ENCODE assay signal across 10 cellular contexts in the genomic region with DNA sequence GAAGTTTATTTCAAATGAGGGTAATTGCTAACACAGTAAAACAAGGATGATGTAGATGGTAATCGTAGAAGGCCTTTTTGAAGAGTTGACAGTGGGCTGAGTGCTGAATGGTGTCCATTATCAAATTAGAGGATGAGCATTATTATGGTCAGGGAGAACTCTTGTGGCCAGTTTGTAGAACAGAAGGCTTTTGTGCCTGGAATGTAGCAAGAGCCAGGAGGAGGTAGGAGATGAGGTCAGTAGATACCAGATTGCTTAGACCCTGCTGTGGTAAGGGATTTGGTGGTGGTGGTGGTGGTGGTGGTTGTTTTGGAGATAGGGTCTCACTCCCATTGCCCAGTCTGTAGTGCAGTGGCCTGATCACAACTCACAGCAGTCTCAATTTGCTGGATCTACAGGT. TPM values are rescaled to one million over a fixed set of nuclear protein-coding genes. Genes with fewer than 3 reads are reported as not detected.
DNase-seq lines count a peak whose midpoint lies in the region; ATAC-seq and TF ChIP-seq lines count a peak whose summit lies in the region.
"Had no signal": no experiment of that assay in that cellular context is flagged by ENCODE, and none has a peak within 500 bp of the region (broad histone marks: within the 10 kb centered on the region; RNA-seq: fewer than 3 reads in every experiment).

No MANE protein-coding gene starts in this region.

- ATAC-seq in DND-41 (ENCODE audit: insufficient read depth, low read depth): peak; percentile 27; the same call in 1 of the 3 replicates
- no peak for ATAC-seq in activated naive CD8-positive, alpha-beta T cell treated with anti-CD3 and anti-CD28 coated beads, Interleukin-2, amount 50 U/mL, for 24 hours
- ATAC-seq in left lobe of liver: peak; percentile 59
- ATAC-seq in HG03521 (IDR thresholded peaks at IDR 0.05; ENCODE audit: unreplicated experiment): no peak

- no peak overlapping the region for H3K9ac ChIP-seq in DND-41 (ENCODE audit: low read depth, low read length)

- no peaks in the 10 kb centered on the region for H3K27me3 ChIP-seq in DND-41 (ENCODE audit: insufficient read depth, low read length, poor library complexity)
- no peaks in the 10 kb centered on the region for H3K27me3 ChIP-seq in esophagus squamous epithelium

- intact Hi-C loops in esophagus squamous epithelium (cut with DNase I): no loop called here

- H3K9me3 ChIP-seq in DND-41 (ENCODE audit: insufficient read depth, low read length, severe bottlenecking): no peaks in the 10 kb centered on the region
- H3K9me3 ChIP-seq in esophagus squamous epithelium: no peaks in the 10 kb centered on the region

- H3K27ac ChIP-seq in DND-41 (ENCODE audit: low read length): no peak overlapping the region
- no peak overlapping the region for H3K27ac ChIP-seq in esophagus squamous epithelium

- H2AFZ ChIP-seq in DND-41 (ENCODE audit: low read depth, low read length): no peak overlapping the region

- H3K79me2 ChIP-seq in DND-41 (ENCODE audit: insufficient read depth, low read length): peaks cover 100% of the 10 kb centered on the region

- H3K4me3 Mint-ChIP-seq in activated naive CD8-positive, alpha-beta T cell treated with anti-CD3 and anti-CD28 coated beads, Interleukin-2, amount 50 U/mL, for 24 hours: peak overlapping the region; percentile 1
- no peak overlapping the region for H3K4me3 Mint-ChIP-seq in nephron progenitor cell

- H3K4me3 ChIP-seq in DND-41 (ENCODE audit: low read depth in 1 of 2, low read length in 2 of 2) (no peak overlapping the region; a peak in 1 of 4 replicates), esophagus squamous epithelium (no peak overlapping the region)

- no peak overlapping the region for H3K27ac Mint-ChIP-seq in activated naive CD8-positive, alpha-beta T cell treated with anti-CD3 and anti-CD28 coated beads, Interleukin-2, amount 50 U/mL, for 24 hours
- H3K27ac Mint-ChIP-seq in nephron progenitor cell: no peak overlapping the region

- H4K20me1 ChIP-seq in DND-41 (ENCODE audit: insufficient read depth, low read length): peaks cover 96% of the 10 kb centered on the region

- H3K9me3 Mint-ChIP-seq in activated naive CD8-positive, alpha-beta T cell treated with anti-CD3 and anti-CD28 coated beads, Interleukin-2, amount 50 U/mL, for 24 hours: no peaks in the 10 kb centered on the region
- peaks cover 23% of the 10 kb centered on the region for H3K9me3 Mint-ChIP-seq in nephron progenitor cell

- no peak for TF ChIP-seq CTCF in DND-41 (IDR thresholded peaks at IDR 0.05; ENCODE audit: borderline replicate concordance, extremely low read depth, low read length, poor library complexity, severe bottlenecking)
- no peak for TF ChIP-seq CTCF in esophagus squamous epithelium (IDR thresholded peaks at IDR 0.05)
- no peak for TF ChIP-seq CTCF in nephron progenitor cell (IDR thresholded peaks at IDR 0.05)

- TF ChIP-seq POLR2A in esophagus squamous epithelium (IDR thresholded peaks at IDR 0.05): no peak

- peaks cover 60% of the 10 kb centered on the region for H3K36me3 Mint-ChIP-seq in activated naive CD8-positive, alpha-beta T cell treated with anti-CD3 and anti-CD28 coated beads, Interleukin-2, amount 50 U/mL, for 24 hours (ENCODE audit: low read depth)
- peaks cover 72% of the 10 kb centered on the region for H3K36me3 Mint-ChIP-seq in nephron progenitor cell (ENCODE audit: low read depth)

- H3K27me3 Mint-ChIP-seq in activated naive CD8-positive, alpha-beta T cell treated with anti-CD3 and anti-CD28 coated beads, Interleukin-2, amount 50 U/mL, for 24 hours: no peaks in the 10 kb centered on the region
- H3K27me3 Mint-ChIP-seq in nephron progenitor cell (ENCODE audit: low read depth, poor library complexity): no peaks in the 10 kb centered on the region

- WGBS in esophagus squamous epithelium, 2 donors: 86 to 94% methylated on average over 1 of the region's 1 CpG

- H3K36me3 ChIP-seq in DND-41 (ENCODE audit: insufficient read depth, low read length) (peaks cover 81% of the 10 kb centered on the region), esophagus squamous epithelium (peaks cover 0 to 22% (median 0%) of the 10 kb centered on the region in 3 donors)

- DNase-seq in DND-41: no peak
- DNase-seq in HuH-7 (ENCODE audit: low spot score): peak; percentile 37
- DNase-seq in activated naive CD8-positive, alpha-beta T cell treated with anti-CD3 and anti-CD28 coated beads, Interleukin-2, amount 50 U/mL, for 24 hours: no peak
- DNase-seq in left lobe of liver (ENCODE audit: low spot score): no peak
- no peak for DNase-seq in esophagus squamous epithelium (lab: John Stamatoyannopoulos, UW)
- no peak for DNase-seq in nephron progenitor cell
- no peak for DNase-seq in T-helper 2 cell
- DNase-seq: NCI-H1436, retina had no signal

- H3K4me1 ChIP-seq in DND-41 (ENCODE audit: insufficient read depth, low read length) (peaks cover 53% of the 10 kb centered on the region), esophagus squamous epithelium (peaks cover 5 to 69% (median 16%) of the 10 kb centered on the region in 3 donors)

- H3K4me1 Mint-ChIP-seq in activated naive CD8-positive, alpha-beta T cell treated with anti-CD3 and anti-CD28 coated beads, Interleukin-2, amount 50 U/mL, for 24 hours: peaks cover 65% of the 10 kb centered on the region
- peaks cover 20% of the 10 kb centered on the region for H3K4me1 Mint-ChIP-seq in nephron progenitor cell

- peak overlapping the region; percentile 13; the same call in 1 of the 2 replicates for H3K4me2 ChIP-seq in DND-41 (ENCODE audit: insufficient read depth, low read length)

RNA-seq across cellular contexts. Expression of gene CSE1L, which starts 6.2 kb away (rescaled TPM):
- total RNA-seq in left lobe of liver: 19.6 TPM
- 10 to 100 TPM; 32.8 to 88.9 (median 70.1) TPM for total RNA-seq in esophagus squamous epithelium

Comparison
In these comparisons a context has a peak if more than half of its experiments do, and no peak if none do; other contexts are left out.
1. ATAC-seq: peak in DND-41 (single experiment) and left lobe of liver (single experiment); none in activated naive CD8-positive, alpha-beta T cell treated with anti-CD3 and anti-CD28 coated beads, Interleukin-2, amount 50 U/mL, for 24 hours (single experiment) and HG03521 (single experiment).